ENCODE assay signal across 10 cellular contexts in the genomic region with DNA sequence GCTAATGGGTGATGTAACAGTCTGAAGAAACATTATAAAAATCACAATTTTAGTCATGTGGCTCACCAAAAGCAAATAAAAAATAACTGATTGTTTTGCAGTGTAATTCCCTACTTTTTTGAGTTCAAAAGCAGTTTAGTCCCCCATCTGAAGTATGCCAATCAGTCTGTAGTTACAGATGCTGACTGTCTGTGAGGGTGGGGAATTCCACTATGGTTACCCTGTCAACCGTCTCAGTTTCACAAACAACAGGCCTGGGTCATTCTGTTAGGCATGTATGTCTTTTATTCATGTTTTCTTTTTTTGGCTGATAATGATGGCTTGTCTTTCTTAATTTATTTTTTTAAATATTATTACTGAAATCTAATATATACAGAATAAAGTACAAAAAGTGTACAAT.
DNase-seq lines count a peak whose midpoint lies in the region; ATAC-seq lines count a peak whose summit lies in the region.
"Had no signal": no experiment of that assay in that cellular context is flagged by ENCODE, and none has a peak within 500 bp of the region (broad histone marks: within the 10 kb centered on the region; RNA-seq: fewer than 3 reads in every experiment).

No MANE protein-coding gene starts in this region.

- no peaks in the 10 kb centered on the region for H3K4me1 ChIP-seq in HAP-1

- no peak overlapping the region for H3K4me3 ChIP-seq in HAP-1

- in situ Hi-C loops in HAP-1 (cut with MboI; ENCODE audit: low sequenced_read_pairs): no loop called here

- H3K36me3 ChIP-seq in HAP-1 (replicated peaks): no peaks in the 10 kb centered on the region

- peaks cover 0 to 3% (median 0%) of the 10 kb centered on the region in 3 donors for H3K4me1 Mint-ChIP-seq in naive B cell
- H3K4me1 Mint-ChIP-seq: IgD-negative memory B cell had no signal

- ATAC-seq in activated CD4-positive, CD25-positive, alpha-beta regulatory T cell treated with anti-CD3 and anti-CD28 coated beads, Interleukin-2, amount 50 U/mL, for 24 hours: peak; percentile 70 to 87
- ATAC-seq in GM21576 (IDR thresholded peaks at IDR 0.05; ENCODE audit: unreplicated experiment): peak; percentile 97
- peak; percentile 96 for ATAC-seq in HG03342 (IDR thresholded peaks at IDR 0.05; ENCODE audit: unreplicated experiment)
- ATAC-seq in naive B cell (ENCODE audit: low read depth in 2 of 2): peak; percentile 52 to 84

- no peak overlapping the region for H3K4me3 Mint-ChIP-seq in naive B cell
- H3K4me3 Mint-ChIP-seq: IgD-negative memory B cell had no signal

- no peak for DNase-seq in activated CD4-positive, CD25-positive, alpha-beta regulatory T cell treated with anti-CD3 and anti-CD28 coated beads, Interleukin-2, amount 50 U/mL, for 72 hours
- DNase-seq in naive B cell (peak; percentile 1), dedifferentiated amniotic fluid mesenchymal stem cell (ENCODE audit: extremely low spot score) (no peak), HAP-1 (ENCODE audit: low spot score in 2 of 2) (no peak), HuH-7.5 (ENCODE audit: low spot score) (no peak)
- DNase-seq: 8988T had no signal

- H3K27ac Mint-ChIP-seq in naive B cell: no peak overlapping the region
- H3K27ac Mint-ChIP-seq: IgD-negative memory B cell had no signal

- no peaks in the 10 kb centered on the region for H3K27me3 Mint-ChIP-seq in naive B cell
- H3K27me3 Mint-ChIP-seq: IgD-negative memory B cell had no signal

- no peaks in the 10 kb centered on the region for H3K9me3 ChIP-seq in HAP-1

- no peaks in the 10 kb centered on the region for H3K9me3 Mint-ChIP-seq in naive B cell
- H3K9me3 Mint-ChIP-seq: IgD-negative memory B cell had no signal

- peaks cover 0 to 10% of the 10 kb centered on the region in 2 donors for H3K36me3 Mint-ChIP-seq in naive B cell

- no peaks in the 10 kb centered on the region for H3K27me3 ChIP-seq in HAP-1 (ENCODE audit: low read depth)
